Comparison of ENCODE assay signal across 19 cellular contexts in genomic region chr11:110290591-110291334, GRCh38.
"Had no signal": no experiment of that assay in that cellular context is flagged by ENCODE, and none has a peak within 500 bp of the region (broad histone marks: within the 10 kb centered on the region; RNA-seq: fewer than 3 reads in every experiment).

No MANE protein-coding gene starts in this region.

- FAIRE-seq: bronchial epithelial cell, TTC549 had no signal

- H3K9me3 Mint-ChIP-seq: activated CD4-positive, alpha-beta memory T cell treated with anti-CD3 and anti-CD28 coated beads, Interleukin-2, amount 10 ng/mL, durations not matched to agents 7 days and 5 days; activated naive CD4-positive, alpha-beta T cell treated with anti-CD3 and anti-CD28 coated beads, Interleukin-2, amount 50 U/mL, for 72 hours; dendritic cell treated with granulocyte-macrophage colony-stimulating factor and Interleukin-4, amounts not matched to agents 40 ng/mL and 50 ng/mL, for 4 days; stimulated activated memory B cell treated with anti-CD40 and anti-IgM and Interleukin-4, amounts not matched to agents 10 μg/mL and 1 μg/mL and 100 μg/mL, for 72 hours; T-helper 2 cell treated with Interferon-gamma antibody and Interleukin-4, amounts not matched to agents 5 μg/mL and 100 μg/mL, for 36 hours had no signal

- H3K27me3 Mint-ChIP-seq: activated CD4-positive, alpha-beta memory T cell treated with anti-CD3 and anti-CD28 coated beads, Interleukin-2, amount 10 ng/mL, durations not matched to agents 7 days and 5 days; activated CD4-positive, alpha-beta T cell treated with anti-CD3 and anti-CD28 coated beads for 36 hours; activated CD8-positive, alpha-beta memory T cell treated with anti-CD3 and anti-CD28 coated beads, Interleukin-2, amount 10 ng/mL, durations not matched to agents 7 days and 5 days; dendritic cell treated with granulocyte-macrophage colony-stimulating factor and Interleukin-4, amounts not matched to agents 40 ng/mL and 50 ng/mL, for 4 days; stimulated activated memory B cell treated with anti-CD40 and anti-IgM and Interleukin-4, amounts not matched to agents 10 μg/mL and 1 μg/mL and 100 μg/mL, for 72 hours had no signal

- DNase-seq: activated CD4-positive, alpha-beta memory T cell treated with anti-CD3 and anti-CD28 coated beads, Interleukin-2, amount 10 ng/mL, durations not matched to agents 7 days and 5 days; activated CD4-positive, alpha-beta T cell treated with anti-CD3 and anti-CD28 coated beads for 36 hours; activated CD8-positive, alpha-beta memory T cell treated with anti-CD3 and anti-CD28 coated beads, Interleukin-2, amount 10 ng/mL, durations not matched to agents 7 days and 5 days; activated effector memory CD4-positive, alpha-beta T cell treated with Interleukin-2 at 50 U/mL for 16 hours; activated T-cell treated with anti-CD3 and anti-CD28 coated beads, Interleukin-2, amount 50 U/mL, for 1 hour; effector CD8-positive, alpha-beta T cell; esophagus squamous epithelium; immature natural killer cell; kidney glomerular epithelial cell; left ventricle myocardium inferior; spleen; stimulated activated CD4-positive, alpha-beta T cell treated with anti-CD3 and anti-CD28 coated beads, Interleukin-4, amount 100 ng/mL, for 4 hours; testis had no signal

- ATAC-seq: activated CD4-positive, alpha-beta T cell treated with anti-CD3 and anti-CD28 coated beads for 36 hours; activated CD8-positive, alpha-beta memory T cell treated with anti-CD3 and anti-CD28 coated beads, Interleukin-2, amount 10 ng/mL, durations not matched to agents 7 days and 5 days; activated naive CD4-positive, alpha-beta T cell treated with anti-CD3 and anti-CD28 coated beads, Interleukin-2, amount 50 U/mL, for 72 hours; stimulated activated memory B cell treated with anti-CD40 and anti-IgM and Interleukin-4, amounts not matched to agents 10 μg/mL and 1 μg/mL and 100 μg/mL, for 72 hours had no signal

- H3K4me3 Mint-ChIP-seq: activated CD4-positive, alpha-beta memory T cell treated with anti-CD3 and anti-CD28 coated beads, Interleukin-2, amount 10 ng/mL, durations not matched to agents 7 days and 5 days; activated CD4-positive, alpha-beta T cell treated with anti-CD3 and anti-CD28 coated beads for 36 hours; activated CD8-positive, alpha-beta memory T cell treated with anti-CD3 and anti-CD28 coated beads, Interleukin-2, amount 10 ng/mL, durations not matched to agents 7 days and 5 days; dendritic cell treated with granulocyte-macrophage colony-stimulating factor and Interleukin-4, amounts not matched to agents 40 ng/mL and 50 ng/mL, for 4 days; immature natural killer cell; stimulated activated memory B cell treated with anti-CD40 and anti-IgM and Interleukin-4, amounts not matched to agents 10 μg/mL and 1 μg/mL and 100 μg/mL, for 72 hours; T-helper 2 cell treated with Interferon-gamma antibody and Interleukin-4, amounts not matched to agents 5 μg/mL and 100 μg/mL, for 36 hours had no signal

- H3K27ac Mint-ChIP-seq: activated CD4-positive, alpha-beta memory T cell treated with anti-CD3 and anti-CD28 coated beads, Interleukin-2, amount 10 ng/mL, durations not matched to agents 7 days and 5 days; activated CD4-positive, alpha-beta T cell treated with anti-CD3 and anti-CD28 coated beads for 36 hours; dendritic cell treated with granulocyte-macrophage colony-stimulating factor and Interleukin-4, amounts not matched to agents 40 ng/mL and 50 ng/mL, for 4 days; stimulated activated memory B cell treated with anti-CD40 and anti-IgM and Interleukin-4, amounts not matched to agents 10 μg/mL and 1 μg/mL and 100 μg/mL, for 72 hours; T-helper 2 cell treated with Interferon-gamma antibody and Interleukin-4, amounts not matched to agents 5 μg/mL and 100 μg/mL, for 36 hours had no signal

- H3K36me3 Mint-ChIP-seq: immature natural killer cell had no signal

- H3K27ac ChIP-seq: esophagus squamous epithelium, left ventricle myocardium inferior, spleen had no signal

- H3K9me3 ChIP-seq: esophagus squamous epithelium, left ventricle myocardium inferior, spleen, testis had no signal

- H3K4me3 ChIP-seq: esophagus squamous epithelium, left ventricle myocardium inferior, spleen, testis had no signal
